Comparison of ENCODE assay signal across 9 cellular contexts in the genomic region with DNA sequence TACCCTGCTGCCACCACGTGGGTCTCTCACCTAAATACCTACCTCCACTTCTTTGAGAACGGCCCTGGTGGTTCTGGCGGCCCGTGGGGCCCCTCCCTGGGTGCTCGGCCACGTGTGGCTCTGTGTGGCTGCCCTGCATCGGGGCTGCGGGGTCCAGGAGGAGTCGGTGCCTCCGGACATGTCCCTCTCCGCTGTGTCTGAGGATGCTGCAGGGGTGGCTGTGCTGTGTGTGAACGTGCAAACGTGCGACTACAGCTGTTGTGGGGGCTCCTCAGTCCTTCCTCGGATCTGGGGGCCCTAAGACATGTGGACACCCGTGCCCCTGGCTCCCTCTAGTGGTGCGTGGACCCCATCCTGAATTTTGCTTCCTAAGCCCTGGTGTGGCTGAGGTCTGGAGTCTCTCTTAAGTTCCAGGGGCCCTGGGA.
A peak's percentile ranks its signal among the peaks of the same experiment; 100 is the strongest.
DNase-seq lines count a peak whose midpoint lies in the region; ATAC-seq and TF ChIP-seq lines count a peak whose summit lies in the region.
"Had no signal": no experiment of that assay in that cellular context is flagged by ENCODE, and none has a peak within 500 bp of the region (broad histone marks: within the 10 kb centered on the region; RNA-seq: fewer than 3 reads in every experiment).

No MANE protein-coding gene starts in this region.

- intact Hi-C loops in posterior cingulate gyrus (cut with DNase I): no loop called here
- intact Hi-C loops in activated CD4-positive, alpha-beta T cell treated with anti-CD3 and anti-CD28 coated beads, Interleukin-2, amount 10 ng/mL, durations not matched to agents 24 days and 14 days (cut with micrococcal nuclease): no loop called here

- H3K9me3 Mint-ChIP-seq in activated naive CD4-positive, alpha-beta T cell treated with anti-CD3 and anti-CD28 coated beads, Interleukin-2, amount 10 ng/mL, durations not matched to agents 7 days and 5 days: no peaks in the 10 kb centered on the region
- H3K9me3 Mint-ChIP-seq in activated CD4-positive, alpha-beta T cell treated with anti-CD3 and anti-CD28 coated beads, Interleukin-2, amount 10 ng/mL, durations not matched to agents 24 days and 14 days: no peaks in the 10 kb centered on the region

- peaks cover 6% of the 10 kb centered on the region for H3K27me3 Mint-ChIP-seq in activated naive CD4-positive, alpha-beta T cell treated with anti-CD3 and anti-CD28 coated beads, Interleukin-2, amount 10 ng/mL, durations not matched to agents 7 days and 5 days
- no peaks in the 10 kb centered on the region for H3K27me3 Mint-ChIP-seq in activated CD4-positive, alpha-beta T cell treated with anti-CD3 and anti-CD28 coated beads, Interleukin-2, amount 10 ng/mL, durations not matched to agents 24 days and 14 days

- TF ChIP-seq CTCF in GM12872 (IDR thresholded peaks at IDR 0.05; ENCODE audit: insufficient read depth, low read depth, low read length) (peak; percentile 51), LNCaP clone FGC (IDR thresholded peaks at IDR 0.05; ENCODE audit: control insufficient read depth, extremely low read depth, insufficient read depth) (peak; percentile 49), epithelial cell of proximal tubule (conservative IDR thresholded peaks at IDR 0.05; ENCODE audit: low read depth, low read length) (peak; percentile 56)

- H3K4me1 Mint-ChIP-seq in activated naive CD4-positive, alpha-beta T cell treated with anti-CD3 and anti-CD28 coated beads, Interleukin-2, amount 10 ng/mL, durations not matched to agents 7 days and 5 days: no peaks in the 10 kb centered on the region
- H3K4me1 Mint-ChIP-seq in activated CD4-positive, alpha-beta T cell treated with anti-CD3 and anti-CD28 coated beads, Interleukin-2, amount 10 ng/mL, durations not matched to agents 24 days and 14 days: no peaks in the 10 kb centered on the region

- DNase-seq in LNCaP clone FGC (ENCODE audit: low read depth): no peak
- DNase-seq in epithelial cell of proximal tubule (ENCODE audit: low read depth): no peak
- DNase-seq in posterior cingulate gyrus: peak; percentile 45 to 93 (median 60)
- DNase-seq in activated naive CD4-positive, alpha-beta T cell treated with anti-CD3 and anti-CD28 coated beads, Interleukin-2, amount 10 ng/mL, durations not matched to agents 7 days and 5 days: no peak
- no peak for DNase-seq in activated CD4-positive, alpha-beta T cell treated with anti-CD3 and anti-CD28 coated beads, Interleukin-2, amount 10 ng/mL, durations not matched to agents 24 days and 14 days
- DNase-seq: naive thymus-derived CD8-positive, alpha-beta T cell had no signal

- ATAC-seq in HG02870 (IDR thresholded peaks at IDR 0.05; ENCODE audit: unreplicated experiment) (no peak), GM19328 (IDR thresholded peaks at IDR 0.05; ENCODE audit: unreplicated experiment) (no peak)
- ATAC-seq: naive thymus-derived CD8-positive, alpha-beta T cell had no signal

- no peak overlapping the region for H3K4me3 ChIP-seq in LNCaP clone FGC (ENCODE audit: low read depth, low read length)
- no peak overlapping the region for H3K4me3 ChIP-seq in epithelial cell of proximal tubule (ENCODE audit: low read depth, low read length)

- CTCF ChIA-PET in activated naive CD4-positive, alpha-beta T cell treated with anti-CD3 and anti-CD28 coated beads, Interleukin-2, amount 10 ng/mL, durations not matched to agents 7 days and 5 days (lab: Charles Lee): no interaction called here

- H3K36me3 Mint-ChIP-seq in activated naive CD4-positive, alpha-beta T cell treated with anti-CD3 and anti-CD28 coated beads, Interleukin-2, amount 10 ng/mL, durations not matched to agents 7 days and 5 days: no peaks in the 10 kb centered on the region
- no peaks in the 10 kb centered on the region for H3K36me3 Mint-ChIP-seq in activated CD4-positive, alpha-beta T cell treated with anti-CD3 and anti-CD28 coated beads, Interleukin-2, amount 10 ng/mL, durations not matched to agents 24 days and 14 days (ENCODE audit: low read depth)

- no peak overlapping the region for H3K4me3 Mint-ChIP-seq in activated naive CD4-positive, alpha-beta T cell treated with anti-CD3 and anti-CD28 coated beads, Interleukin-2, amount 10 ng/mL, durations not matched to agents 7 days and 5 days
- no peak overlapping the region for H3K4me3 Mint-ChIP-seq in activated CD4-positive, alpha-beta T cell treated with anti-CD3 and anti-CD28 coated beads, Interleukin-2, amount 10 ng/mL, durations not matched to agents 24 days and 14 days
- H3K4me3 Mint-ChIP-seq: naive thymus-derived CD8-positive, alpha-beta T cell had no signal

- H3K27ac Mint-ChIP-seq in activated naive CD4-positive, alpha-beta T cell treated with anti-CD3 and anti-CD28 coated beads, Interleukin-2, amount 10 ng/mL, durations not matched to agents 7 days and 5 days: no peak overlapping the region
- H3K27ac Mint-ChIP-seq in activated CD4-positive, alpha-beta T cell treated with anti-CD3 and anti-CD28 coated beads, Interleukin-2, amount 10 ng/mL, durations not matched to agents 24 days and 14 days: no peak overlapping the region
- H3K27ac Mint-ChIP-seq: naive thymus-derived CD8-positive, alpha-beta T cell had no signal

Comparison
In these comparisons a context has a peak if more than half of its experiments do, and no peak if none do; other contexts are left out.
1. DNase-seq: peak in posterior cingulate gyrus (10 of 10); none in LNCaP clone FGC (single experiment), epithelial cell of proximal tubule (single experiment), activated naive CD4-positive, alpha-beta T cell treated with anti-CD3 and anti-CD28 coated beads, Interleukin-2, amount 10 ng/mL, durations not matched to agents 7 days and 5 days (single experiment) and activated CD4-positive, alpha-beta T cell treated with anti-CD3 and anti-CD28 coated beads, Interleukin-2, amount 10 ng/mL, durations not matched to agents 24 days and 14 days (single experiment).
2. Peak in every context shown above with its lines, with median percentiles within 50 percentile points of each other: CTCF ChIP-seq.